In the genomic region with DNA sequence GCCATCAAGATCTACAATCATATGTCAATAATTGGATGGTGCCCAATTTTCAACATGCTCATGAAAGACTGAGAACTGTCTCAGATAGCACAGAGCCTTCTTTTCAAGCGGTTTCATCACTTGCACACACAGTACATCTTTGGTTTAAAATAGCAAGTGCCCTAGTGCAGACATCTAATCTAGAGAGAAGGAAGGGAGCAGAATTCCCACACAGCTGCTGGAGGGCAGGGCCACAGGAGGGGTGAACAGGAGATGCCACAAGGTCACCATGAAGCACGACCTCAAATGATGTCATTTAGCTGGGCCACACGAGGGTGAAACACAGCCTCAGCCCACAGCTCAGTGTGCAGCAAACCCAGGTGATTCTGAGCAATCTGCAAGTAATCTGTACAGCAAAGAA, we compare ENCODE assay signal across 1 cellular context.
TF ChIP-seq lines count a peak whose summit lies in the region.

No MANE protein-coding gene starts in this region.

TF ChIP-seq in HEK293, 187 proteins besides CTCF, POLR2A, EP300 and RAD21 (continued from another document):
- TF ChIP-seq, protein P1, sequence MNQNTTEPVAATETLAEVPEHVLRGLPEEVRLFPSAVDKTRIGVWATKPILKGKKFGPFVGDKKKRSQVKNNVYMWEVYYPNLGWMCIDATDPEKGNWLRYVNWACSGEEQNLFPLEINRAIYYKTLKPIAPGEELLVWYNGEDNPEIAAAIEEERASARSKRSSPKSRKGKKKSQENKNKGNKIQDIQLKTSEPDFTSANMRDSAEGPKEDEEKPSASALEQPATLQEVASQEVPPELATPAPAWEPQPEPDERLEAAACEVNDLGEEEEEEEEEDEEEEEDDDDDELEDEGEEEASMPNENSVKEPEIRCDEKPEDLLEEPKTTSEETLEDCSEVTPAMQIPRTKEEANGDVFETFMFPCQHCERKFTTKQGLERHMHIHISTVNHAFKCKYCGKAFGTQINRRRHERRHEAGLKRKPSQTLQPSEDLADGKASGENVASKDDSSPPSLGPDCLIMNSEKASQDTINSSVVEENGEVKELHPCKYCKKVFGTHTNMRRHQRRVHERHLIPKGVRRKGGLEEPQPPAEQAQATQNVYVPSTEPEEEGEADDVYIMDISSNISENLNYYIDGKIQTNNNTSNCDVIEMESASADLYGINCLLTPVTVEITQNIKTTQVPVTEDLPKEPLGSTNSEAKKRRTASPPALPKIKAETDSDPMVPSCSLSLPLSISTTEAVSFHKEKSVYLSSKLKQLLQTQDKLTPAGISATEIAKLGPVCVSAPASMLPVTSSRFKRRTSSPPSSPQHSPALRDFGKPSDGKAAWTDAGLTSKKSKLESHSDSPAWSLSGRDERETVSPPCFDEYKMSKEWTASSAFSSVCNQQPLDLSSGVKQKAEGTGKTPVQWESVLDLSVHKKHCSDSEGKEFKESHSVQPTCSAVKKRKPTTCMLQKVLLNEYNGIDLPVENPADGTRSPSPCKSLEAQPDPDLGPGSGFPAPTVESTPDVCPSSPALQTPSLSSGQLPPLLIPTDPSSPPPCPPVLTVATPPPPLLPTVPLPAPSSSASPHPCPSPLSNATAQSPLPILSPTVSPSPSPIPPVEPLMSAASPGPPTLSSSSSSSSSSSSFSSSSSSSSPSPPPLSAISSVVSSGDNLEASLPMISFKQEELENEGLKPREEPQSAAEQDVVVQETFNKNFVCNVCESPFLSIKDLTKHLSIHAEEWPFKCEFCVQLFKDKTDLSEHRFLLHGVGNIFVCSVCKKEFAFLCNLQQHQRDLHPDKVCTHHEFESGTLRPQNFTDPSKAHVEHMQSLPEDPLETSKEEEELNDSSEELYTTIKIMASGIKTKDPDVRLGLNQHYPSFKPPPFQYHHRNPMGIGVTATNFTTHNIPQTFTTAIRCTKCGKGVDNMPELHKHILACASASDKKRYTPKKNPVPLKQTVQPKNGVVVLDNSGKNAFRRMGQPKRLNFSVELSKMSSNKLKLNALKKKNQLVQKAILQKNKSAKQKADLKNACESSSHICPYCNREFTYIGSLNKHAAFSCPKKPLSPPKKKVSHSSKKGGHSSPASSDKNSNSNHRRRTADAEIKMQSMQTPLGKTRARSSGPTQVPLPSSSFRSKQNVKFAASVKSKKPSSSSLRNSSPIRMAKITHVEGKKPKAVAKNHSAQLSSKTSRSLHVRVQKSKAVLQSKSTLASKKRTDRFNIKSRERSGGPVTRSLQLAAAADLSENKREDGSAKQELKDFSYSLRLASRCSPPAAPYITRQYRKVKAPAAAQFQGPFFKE (tag by site-specific recombination; IDR thresholded peaks at IDR 0.05; ENCODE audit: borderline replicate concordance), result no peak
- TF ChIP-seq, protein P2, sequence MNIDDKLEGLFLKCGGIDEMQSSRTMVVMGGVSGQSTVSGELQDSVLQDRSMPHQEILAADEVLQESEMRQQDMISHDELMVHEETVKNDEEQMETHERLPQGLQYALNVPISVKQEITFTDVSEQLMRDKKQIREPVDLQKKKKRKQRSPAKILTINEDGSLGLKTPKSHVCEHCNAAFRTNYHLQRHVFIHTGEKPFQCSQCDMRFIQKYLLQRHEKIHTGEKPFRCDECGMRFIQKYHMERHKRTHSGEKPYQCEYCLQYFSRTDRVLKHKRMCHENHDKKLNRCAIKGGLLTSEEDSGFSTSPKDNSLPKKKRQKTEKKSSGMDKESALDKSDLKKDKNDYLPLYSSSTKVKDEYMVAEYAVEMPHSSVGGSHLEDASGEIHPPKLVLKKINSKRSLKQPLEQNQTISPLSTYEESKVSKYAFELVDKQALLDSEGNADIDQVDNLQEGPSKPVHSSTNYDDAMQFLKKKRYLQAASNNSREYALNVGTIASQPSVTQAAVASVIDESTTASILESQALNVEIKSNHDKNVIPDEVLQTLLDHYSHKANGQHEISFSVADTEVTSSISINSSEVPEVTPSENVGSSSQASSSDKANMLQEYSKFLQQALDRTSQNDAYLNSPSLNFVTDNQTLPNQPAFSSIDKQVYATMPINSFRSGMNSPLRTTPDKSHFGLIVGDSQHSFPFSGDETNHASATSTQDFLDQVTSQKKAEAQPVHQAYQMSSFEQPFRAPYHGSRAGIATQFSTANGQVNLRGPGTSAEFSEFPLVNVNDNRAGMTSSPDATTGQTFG (tag by site-specific recombination; IDR thresholded peaks at IDR 0.05; ENCODE audit: borderline replicate concordance), result no peak
- TF ChIP-seq FEZF1 (tag by site-specific recombination; IDR thresholded peaks at IDR 0.05) (0 out of 2 replicates have a peak, but pooled peaks have one; percentile 18), ZNF184 (tag by site-specific recombination; IDR thresholded peaks at IDR 0.05) (no peak), ZIC2 (tag by site-specific recombination; IDR thresholded peaks at IDR 0.05) (no peak), MZF1 (tag by site-specific recombination; IDR thresholded peaks at IDR 0.05; ENCODE audit: borderline replicate concordance) (no peak), ELK4 (IDR thresholded peaks at IDR 0.05; ENCODE audit: borderline replicate concordance, low read depth, low read length) (no peak), ZNF292 (tag by site-specific recombination; IDR thresholded peaks at IDR 0.05; ENCODE audit: borderline replicate concordance, low read depth) (no peak), ZNF792 (tag by site-specific recombination; IDR thresholded peaks at IDR 0.05) (no peak), ATF2 (tag by site-specific recombination; IDR thresholded peaks at IDR 0.05; ENCODE audit: low read depth) (0 out of 2 replicates have a peak, but pooled peaks have one; percentile 16), ZEB2 (tag by site-specific recombination; IDR thresholded peaks at IDR 0.05) (no peak)
